Comparison of ENCODE assay signal across 8 cellular contexts in the genomic region with DNA sequence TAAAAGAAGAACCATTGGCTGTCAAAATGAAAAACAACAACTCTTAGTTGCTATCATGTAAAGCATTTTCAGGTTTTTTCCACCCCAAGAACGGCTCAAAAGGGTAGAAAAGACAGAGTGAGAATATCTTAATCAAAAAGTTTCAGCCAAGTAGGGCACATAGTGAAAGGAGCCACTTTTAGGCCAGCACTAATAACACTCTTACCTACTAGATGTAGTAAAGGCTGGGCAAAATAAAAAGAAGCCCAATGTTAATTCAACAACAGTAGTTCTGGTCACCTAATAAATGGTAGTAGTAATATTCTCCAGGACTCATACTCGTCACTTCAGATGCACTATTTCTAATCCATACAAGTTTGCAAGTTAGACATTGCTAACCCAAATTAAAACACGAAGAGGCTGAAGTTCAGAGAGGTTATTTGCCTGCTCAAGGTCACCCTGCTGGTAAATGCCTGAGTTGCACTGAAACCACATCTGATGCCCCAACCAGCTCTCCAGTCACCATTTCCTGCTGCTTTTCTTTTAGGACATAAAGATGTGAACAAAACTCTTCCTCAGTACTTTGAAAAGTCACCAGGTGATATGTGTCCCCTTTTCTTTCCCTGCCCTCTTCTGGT. TPM values are rescaled to one million over a fixed set of nuclear protein-coding genes. Genes with fewer than 3 reads are reported as not detected.
DNase-seq lines count a peak whose midpoint lies in the region; ATAC-seq and TF ChIP-seq lines count a peak whose summit lies in the region.

No MANE protein-coding gene starts in this region.

- no peaks in the 10 kb centered on the region for H3K9me3 Mint-ChIP-seq in activated CD8-positive, alpha-beta T cell treated with anti-CD3 and anti-CD28 coated beads, Interleukin-2, amount 10 ng/mL, durations not matched to agents 7 days and 5 days (ENCODE audit: insufficient read depth)
- H3K9me3 Mint-ChIP-seq in progenitor cell of endocrine pancreas (ENCODE audit: low read depth) = no peaks in the 10 kb centered on the region

- CTCF ChIA-PET in activated CD8-positive, alpha-beta T cell treated with anti-CD3 and anti-CD28 coated beads, Interleukin-2, amount 10 ng/mL, durations not matched to agents 7 days and 5 days (lab: Charles Lee) = interaction anchor here (0.9 to 2.6 kb wide), 6 partner anchors 9 to 86 kb away, joined by 3 to 11 read pairs (median 6); a partner anchor contains a TSS

- peaks cover 16% of the 10 kb centered on the region for H3K27me3 Mint-ChIP-seq in activated CD8-positive, alpha-beta T cell treated with anti-CD3 and anti-CD28 coated beads, Interleukin-2, amount 10 ng/mL, durations not matched to agents 7 days and 5 days (ENCODE audit: low read depth)
- H3K27me3 Mint-ChIP-seq in progenitor cell of endocrine pancreas = no peaks in the 10 kb centered on the region

- DNase-seq in activated CD8-positive, alpha-beta T cell treated with anti-CD3 and anti-CD28 coated beads, Interleukin-2, amount 10 ng/mL, durations not matched to agents 7 days and 5 days = peak; percentile 42
- no peak for DNase-seq in progenitor cell of endocrine pancreas (ENCODE audit: low spot score, unreplicated experiment)
- no peak for DNase-seq in GDM1 (lab: John Stamatoyannopoulos, UW)
- DNase-seq in SHP77 (lab: John Stamatoyannopoulos, UW) = no peak
- no peak for DNase-seq in 8988T

- peaks cover 39% of the 10 kb centered on the region for H3K4me1 Mint-ChIP-seq in activated CD8-positive, alpha-beta T cell treated with anti-CD3 and anti-CD28 coated beads, Interleukin-2, amount 10 ng/mL, durations not matched to agents 7 days and 5 days (ENCODE audit: low read depth)
- H3K4me1 Mint-ChIP-seq in progenitor cell of endocrine pancreas (ENCODE audit: low read depth) = peaks cover 49% of the 10 kb centered on the region

- TF ChIP-seq CTCF in GM12872 (IDR thresholded peaks at IDR 0.05; ENCODE audit: insufficient read depth, low read depth, low read length) = peak; percentile 75
- peak; percentile 56 for TF ChIP-seq CTCF in progenitor cell of endocrine pancreas (IDR thresholded peaks at IDR 0.05; ENCODE audit: unreplicated experiment)

- H3K36me3 Mint-ChIP-seq in activated CD8-positive, alpha-beta T cell treated with anti-CD3 and anti-CD28 coated beads, Interleukin-2, amount 10 ng/mL, durations not matched to agents 7 days and 5 days (ENCODE audit: low read depth) = no peaks in the 10 kb centered on the region
- H3K36me3 Mint-ChIP-seq in progenitor cell of endocrine pancreas (ENCODE audit: insufficient read depth) = no peaks in the 10 kb centered on the region

- POLR2A ChIA-PET in activated CD8-positive, alpha-beta T cell treated with anti-CD3 and anti-CD28 coated beads, Interleukin-2, amount 10 ng/mL, durations not matched to agents 7 days and 5 days (lab: Charles Lee) = no interaction called here

- ATAC-seq in GM21381 (IDR thresholded peaks at IDR 0.05; ENCODE audit: unreplicated experiment) (peak; percentile 66), HG03442 (IDR thresholded peaks at IDR 0.05; ENCODE audit: unreplicated experiment) (peak; percentile 70)
- peak; percentile 66 for ATAC-seq in activated CD8-positive, alpha-beta T cell treated with anti-CD3 and anti-CD28 coated beads, Interleukin-2, amount 10 ng/mL, durations not matched to agents 7 days and 5 days

- no peak overlapping the region for H3K27ac Mint-ChIP-seq in activated CD8-positive, alpha-beta T cell treated with anti-CD3 and anti-CD28 coated beads, Interleukin-2, amount 10 ng/mL, durations not matched to agents 7 days and 5 days
- no peak overlapping the region for H3K27ac Mint-ChIP-seq in progenitor cell of endocrine pancreas

- H3K4me3 Mint-ChIP-seq in activated CD8-positive, alpha-beta T cell treated with anti-CD3 and anti-CD28 coated beads, Interleukin-2, amount 10 ng/mL, durations not matched to agents 7 days and 5 days = no peak overlapping the region
- no peak overlapping the region for H3K4me3 Mint-ChIP-seq in progenitor cell of endocrine pancreas (ENCODE audit: low read depth)

RNA-seq across cellular contexts. Expression of a gene that starts 7.5 kb away (rescaled TPM):
- total RNA-seq in activated CD8-positive, alpha-beta T cell treated with anti-CD3 and anti-CD28 coated beads, Interleukin-2, amount 10 ng/mL, durations not matched to agents 7 days and 5 days = 1 to 10 TPM; 5.6 to 6.0 TPM
- total RNA-seq in progenitor cell of endocrine pancreas = 38.7 and 41.8 TPM in 2 replicates
